ENCODE assay signal across 8 cellular contexts in the genomic region with DNA sequence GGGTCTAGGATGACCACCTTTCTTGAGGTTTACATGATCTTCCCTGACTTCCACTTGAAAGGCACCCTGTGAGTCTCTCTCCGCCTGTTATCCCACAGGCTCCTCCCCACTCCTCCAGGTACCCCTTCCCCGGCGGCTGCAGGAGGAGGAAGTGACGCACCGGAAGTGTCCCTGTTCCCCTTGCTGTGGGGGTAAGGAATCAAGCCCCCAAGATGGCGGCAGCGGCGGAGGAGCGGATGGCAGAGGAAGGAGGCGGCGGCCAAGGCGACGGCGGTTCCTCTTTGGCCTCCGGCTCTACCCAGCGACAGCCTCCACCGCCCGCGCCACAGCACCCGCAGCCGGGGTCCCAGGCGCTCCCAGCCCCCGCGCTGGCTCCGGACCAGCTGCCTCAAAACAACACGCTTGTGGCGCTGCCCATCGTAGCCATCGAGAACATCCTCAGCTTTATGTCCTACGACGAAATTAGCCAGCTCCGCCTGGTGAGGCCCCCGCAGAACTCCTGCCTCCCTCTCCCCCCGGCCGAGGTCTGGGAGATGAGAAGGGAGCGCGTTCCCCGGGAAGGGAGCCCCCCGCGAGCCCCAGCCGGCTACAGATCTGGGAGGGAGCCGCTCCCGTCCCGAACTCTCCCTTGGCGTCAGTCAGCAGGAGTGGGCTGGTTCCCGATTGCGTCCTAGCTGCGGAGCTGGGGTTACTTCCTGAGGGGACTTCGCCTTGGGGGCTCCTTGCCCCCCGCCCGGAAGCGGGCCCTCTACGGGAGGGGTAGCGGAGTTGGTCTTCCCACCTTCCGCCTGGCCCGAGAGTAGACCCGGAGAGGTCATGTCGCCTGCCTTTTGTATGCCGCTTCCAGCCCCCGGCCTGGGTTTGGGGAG. TPM values are rescaled to one million over a fixed set of nuclear protein-coding genes. Genes with fewer than 3 reads are reported as not detected.
DNase-seq lines count a peak whose midpoint lies in the region; ATAC-seq and TF ChIP-seq lines count a peak whose summit lies in the region.

A gene with protein sequence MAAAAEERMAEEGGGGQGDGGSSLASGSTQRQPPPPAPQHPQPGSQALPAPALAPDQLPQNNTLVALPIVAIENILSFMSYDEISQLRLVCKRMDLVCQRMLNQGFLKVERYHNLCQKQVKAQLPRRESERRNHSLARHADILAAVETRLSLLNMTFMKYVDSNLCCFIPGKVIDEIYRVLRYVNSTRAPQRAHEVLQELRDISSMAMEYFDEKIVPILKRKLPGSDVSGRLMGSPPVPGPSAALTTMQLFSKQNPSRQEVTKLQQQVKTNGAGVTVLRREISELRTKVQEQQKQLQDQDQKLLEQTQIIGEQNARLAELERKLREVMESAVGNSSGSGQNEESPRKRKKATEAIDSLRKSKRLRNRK (plus strand): TSS at position 194 of the 869 bp plus-strand sequence. CDS start 19 bp downstream, at position 213.

- intact Hi-C loops in Right ventricle myocardium inferior (cut with DNase I) (loop anchor here (2.0 kb wide), 1 partner anchor 217 kb away; the partner anchor contains the start of gene NVL), ovary (cut with DNase I) (loop anchor here in 2 of 4 donors (2.0 to 10.0 kb wide), 3 partner anchors 217 to 341 kb away; partner anchors contain the start of gene NVL (in 2 of the 2)), thyroid gland (cut with DNase I) (loop anchor here (10.0 kb wide), 1 partner anchor 341 kb away; no protein-coding TSS in a partner anchor)

- peak within 1 kb of the TSS; percentile 89 for H3K4me3 ChIP-seq in GM12864 (ENCODE audit: low read depth, low read length)
- peak within 1 kb of the TSS; percentile 98 for H3K4me3 ChIP-seq in ovary
- peak within 1 kb of the TSS; percentile 41 to 94 (median 90) for H3K4me3 ChIP-seq in thyroid gland (replicated peaks in 1 of 3)

- TF ChIP-seq POLR2A in ovary (IDR thresholded peaks at IDR 0.05) (peak; percentile 91), thyroid gland (IDR thresholded peaks at IDR 0.05) (peak; percentile 32 to 94)

- no peaks in the 10 kb centered on the region for H3K27me3 ChIP-seq in ovary
- no peaks in the 10 kb centered on the region for H3K27me3 ChIP-seq in thyroid gland

- ATAC-seq in HG02759 (IDR thresholded peaks at IDR 0.05; ENCODE audit: unreplicated experiment) (peak; percentile 99), Right ventricle myocardium inferior (peak; percentile 99)

- 0 to 1% (median 0%) methylated on average over 54 to 60 of the region's 60 CpGs for WGBS in ovary, 3 donors
- WGBS in thyroid gland, 2 donors, result 0% methylated on average over 23 to 35 of the region's 60 CpGs

- H3K36me3 ChIP-seq in ovary (no peaks in the 10 kb centered on the region), thyroid gland (no peaks in the 10 kb centered on the region)

- H3K9me3 ChIP-seq in ovary, result no peaks in the 10 kb centered on the region
- H3K9me3 ChIP-seq in thyroid gland, result no peaks in the 10 kb centered on the region

- no peak for TF ChIP-seq EP300 in ovary (IDR thresholded peaks at IDR 0.05)

- H3K27ac ChIP-seq in ovary (peak within 1 kb of the TSS; percentile 83 to 92), thyroid gland (peak within 1 kb of the TSS; percentile 78 to 93 (median 91))

- DNase-seq in GM12864 (ENCODE audit: low read depth) (peak; percentile 91), NCI-H1417 (lab: John Stamatoyannopoulos, UW) (peak; percentile 86 to 98 (median 89)), SW 1271 (lab: John Stamatoyannopoulos, UW) (peak; percentile 77 to 85), Right ventricle myocardium inferior (ENCODE audit: missing footprints) (peak; percentile 97), ovary (peak; percentile 94 to 96 (median 95)), thyroid gland (peak; percentile 96 to 98)
- DNase-seq in activated naive CD8-positive, alpha-beta T cell treated with anti-CD3 and anti-CD28 coated beads, Interleukin-2, amount 50 U/mL, for 16 hours (ENCODE audit: low read depth, low spot score), result peak; percentile 90

- H3K4me1 ChIP-seq in ovary (ENCODE audit: insufficient read depth) (peaks cover 1% of the 10 kb centered on the region), thyroid gland (peaks cover 15 to 21% of the 10 kb centered on the region in 2 donors)

- no peak for TF ChIP-seq CTCF in GM12864 (IDR thresholded peaks at IDR 0.05; ENCODE audit: low read depth, low read length, missing control alignments)
- no peak for TF ChIP-seq CTCF in ovary (IDR thresholded peaks at IDR 0.05)
- TF ChIP-seq CTCF in thyroid gland (IDR thresholded peaks at IDR 0.05), result no peak

RNA-seq across cellular contexts. Expression of the gene that starts here (rescaled TPM):
- total RNA-seq in Right ventricle myocardium inferior (17.3 TPM), ovary (10 to 100 TPM; 18.2 to 31.7 (median 27.0) TPM), thyroid gland (10 to 100 TPM; 32.5 to 64.7 (median 35.4) TPM)
- 10 to 100 TPM; 11.2 to 17.9 TPM for polyA plus RNA-seq in ovary

Comparison
In these comparisons a context has a peak if more than half of its experiments do, and no peak if none do; other contexts are left out.
1. Peak in every context shown above with its lines: DNase-seq, ATAC-seq, H3K4me3 ChIP-seq and H3K27ac ChIP-seq.